Comparison of ENCODE assay signal across 10 cellular contexts in the genomic region with DNA sequence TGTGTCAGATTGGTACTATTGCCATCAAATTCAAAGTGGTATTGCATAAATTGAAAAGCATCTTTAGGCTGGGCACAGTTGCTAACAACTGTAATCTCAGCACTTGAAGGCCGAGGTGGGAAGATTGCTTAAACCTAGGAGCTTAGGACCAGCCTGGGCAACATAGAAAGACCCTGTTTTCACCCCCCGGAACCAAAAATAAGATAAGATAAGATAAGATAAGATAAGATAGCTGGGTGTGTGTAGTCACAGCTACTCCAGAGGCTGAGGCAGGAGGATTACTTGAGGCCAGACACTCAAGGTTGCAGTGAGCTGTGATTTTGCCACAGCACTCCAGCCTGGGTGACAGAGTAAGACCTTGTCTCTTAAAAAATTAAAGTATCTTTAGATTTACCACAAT.
"Had no signal": no experiment of that assay in that cellular context is flagged by ENCODE, and none has a peak within 500 bp of the region (broad histone marks: within the 10 kb centered on the region; RNA-seq: fewer than 3 reads in every experiment).

No MANE protein-coding gene starts in this region.

- H3K9me3 ChIP-seq: HAP-1 had no signal

- H3K36me3 ChIP-seq: HAP-1 had no signal

- H2AFZ ChIP-seq: GM23248 had no signal

- H3K9ac ChIP-seq: GM23248 had no signal

- H3K4me3 ChIP-seq: GM23248, HAP-1, K562 had no signal

- H3K27ac ChIP-seq: GM23248, HL-60 had no signal

- DNase-seq: GM23248, GOT3, H7, HFFc6, IMR-90, Kasumi-1, KG1 had no signal
